ENCODE assay signal across 9 cellular contexts in genomic region chr11:1827095-1827797, GRCh38. TPM values are rescaled to one million over a fixed set of nuclear protein-coding genes. Genes with fewer than 3 reads are reported as not detected.
DNase-seq lines count a peak whose midpoint lies in the region; ATAC-seq and TF ChIP-seq lines count a peak whose summit lies in the region.
"Had no signal": no experiment of that assay in that cellular context is flagged by ENCODE, and none has a peak within 500 bp of the region (broad histone marks: within the 10 kb centered on the region; RNA-seq: fewer than 3 reads in every experiment).

No MANE protein-coding gene starts in this region.

- POLR2A ChIA-PET in Panc1 (lab: Charles Lee): interaction anchor here (0.7 kb wide), 1 partner anchor 95 kb away, joined by 3 read pairs; no protein-coding TSS in a partner anchor

- TF ChIP-seq CTCF in Panc1 (IDR thresholded peaks at IDR 0.05) (no peak), retinal pigment epithelial cell (conservative IDR thresholded peaks at IDR 0.05; ENCODE audit: low read depth, low read length) (peak; percentile 32)

- no peaks in the 10 kb centered on the region for H3K27me3 ChIP-seq in Panc1 (ENCODE audit: control insufficient read depth, insufficient read depth, low read length)

- H3K4me1 ChIP-seq in Panc1 (ENCODE audit: control insufficient read depth, insufficient read depth, low read length): peaks cover 77% of the 10 kb centered on the region

- H3K9me3 ChIP-seq in Panc1 (ENCODE audit: control insufficient read depth, insufficient read depth, low read depth, low read length): no peaks in the 10 kb centered on the region

- BruUV-seq in Panc1 (replicated peaks; lab: Mats Ljungman, UMichigan): no TSS peak

- H3K27ac ChIP-seq in Panc1 (ENCODE audit: low read length): peak overlapping the region; percentile 99

- CTCF ChIA-PET in Panc1 (lab: Charles Lee): interaction anchor here (0.5 to 1.9 kb wide), 3 partner anchors 61 to 136 kb away, joined by 3 to 9 read pairs (median 5); no protein-coding TSS in a partner anchor

- peak; percentile 72 for ATAC-seq in Panc1
- no peak for ATAC-seq in HG03095 (IDR thresholded peaks at IDR 0.05; ENCODE audit: unreplicated experiment)
- ATAC-seq in GM19023 (IDR thresholded peaks at IDR 0.05; ENCODE audit: unreplicated experiment): no peak
- no peak for ATAC-seq in HG03159 (IDR thresholded peaks at IDR 0.05; ENCODE audit: unreplicated experiment)
- ATAC-seq in esophagus mucosa: no peak

- intact Hi-C loops in Panc1 (cut with micrococcal nuclease; ENCODE audit: unreplicated experiment): loop anchor here (5.0 to 10.0 kb wide), 2 partner anchors 175 to 282 kb away; no protein-coding TSS in a partner anchor

- in situ Hi-C loops in Panc1 (cut with HindIII; ENCODE audit: low pct_unique_long_range_greater_than_20kb, low sequenced_read_pairs): no loop called here

- H3K4me3 ChIP-seq in Panc1 (ENCODE audit: low read depth in 2 of 2, low read length in 2 of 2): no peak overlapping the region
- H3K4me3 ChIP-seq in retinal pigment epithelial cell (ENCODE audit: low read length): no peak overlapping the region

- peak; percentile 85 for DNase-seq in GM03348 (ENCODE audit: low spot score)
- no peak for DNase-seq in Panc1 (ENCODE audit: low read depth, low spot score)
- peak; percentile 21 for DNase-seq in fibroblast of the conjunctiva (ENCODE audit: low read depth)
- peak; percentile 94 for DNase-seq in retinal pigment epithelial cell (ENCODE audit: low read depth)
- DNase-seq: activated naive CD8-positive, alpha-beta T cell treated with anti-CD3 and anti-CD28 coated beads, Interleukin-2, amount 10 ng/mL, durations not matched to agents 7 days and 5 days had no signal

- no peaks in the 10 kb centered on the region for H3K36me3 ChIP-seq in Panc1 (ENCODE audit: control insufficient read depth, insufficient read depth, low read length)

RNA-seq across cellular contexts. Expression of gene SYT8, which starts 7.5 kb away (rescaled TPM):
- total RNA-seq in Panc1 (2021; ENCODE audit: unreplicated experiment) (3.5 TPM), esophagus mucosa (22.4 TPM)
- polyA plus RNA-seq in Panc1 (2012; ENCODE audit: insufficient read length): 1.9 TPM
- total RNA-seq: activated naive CD8-positive, alpha-beta T cell treated with anti-CD3 and anti-CD28 coated beads, Interleukin-2, amount 10 ng/mL, durations not matched to agents 7 days and 5 days had no signal

RNA-seq across cellular contexts. Expression of gene TNNI2, which starts 11.5 kb away (rescaled TPM):
- 0.46 TPM for total RNA-seq in Panc1 (2021; ENCODE audit: unreplicated experiment)
- 0.64 TPM for polyA plus RNA-seq in Panc1 (2012; ENCODE audit: insufficient read length)
- total RNA-seq in esophagus mucosa: 4.4 TPM

RNA-seq across cellular contexts. Expression of gene LSP1, which starts 25.6 kb away (rescaled TPM):
- total RNA-seq in Panc1 (2021; ENCODE audit: unreplicated experiment): 0.90 TPM
- polyA plus RNA-seq in Panc1 (2012; ENCODE audit: insufficient read length): 1.3 TPM
- total RNA-seq in esophagus mucosa: 18.8 TPM

Comparison
In these comparisons a context has a peak if more than half of its experiments do, and no peak if none do; other contexts are left out.
1. RNA of gene LSP1, which starts 25.6 kb away (total RNA-seq): 18.8 TPM in esophagus mucosa (single experiment); 0.90 TPM in Panc1 (single experiment); every median in the first group is over 10 times any median in the second.